In genomic region chr11:3810951-3811350, GRCh38 we compare ENCODE assay signal across 18 cellular contexts.
"Had no signal": no experiment of that assay in that cellular context is flagged by ENCODE, and none has a peak within 500 bp of the region (broad histone marks: within the 10 kb centered on the region; RNA-seq: fewer than 3 reads in every experiment).

No MANE protein-coding gene starts in this region.

- ATAC-seq: activated CD8-positive, alpha-beta memory T cell treated with anti-CD3 and anti-CD28 coated beads, Interleukin-2, amount 10 ng/mL, durations not matched to agents 7 days and 5 days; activated naive CD8-positive, alpha-beta T cell treated with anti-CD3 and anti-CD28 coated beads, Interleukin-2, amount 50 U/mL, for 24 hours; left lung; stimulated activated naive B cell treated with anti-CD40 and anti-IgM and Interleukin-4, amounts not matched to agents 10 μg/mL and 1 μg/mL and 100 μg/mL, for 72 hours had no signal

- H3K27ac ChIP-seq: left lung, ovary, thyroid gland had no signal

- H3K36me3 Mint-ChIP-seq: activated CD8-positive, alpha-beta memory T cell treated with anti-CD3 and anti-CD28 coated beads, Interleukin-2, amount 10 ng/mL, durations not matched to agents 7 days and 5 days had no signal

- H3K27me3 Mint-ChIP-seq: activated CD8-positive, alpha-beta memory T cell treated with anti-CD3 and anti-CD28 coated beads, Interleukin-2, amount 10 ng/mL, durations not matched to agents 7 days and 5 days; activated naive CD8-positive, alpha-beta T cell treated with anti-CD3 and anti-CD28 coated beads, Interleukin-2, amount 50 U/mL, for 24 hours; dendritic cell treated with granulocyte-macrophage colony-stimulating factor and Interleukin-4, amounts not matched to agents 40 ng/mL and 50 ng/mL, for 4 days; stimulated activated naive B cell treated with anti-CD40 and anti-IgM and Interleukin-4, amounts not matched to agents 10 μg/mL and 1 μg/mL and 100 μg/mL, for 72 hours had no signal

- H3K27me3 ChIP-seq: left lung, ovary, thyroid gland had no signal

- H3K27ac Mint-ChIP-seq: activated CD8-positive, alpha-beta memory T cell treated with anti-CD3 and anti-CD28 coated beads, Interleukin-2, amount 10 ng/mL, durations not matched to agents 7 days and 5 days; activated naive CD4-positive, alpha-beta T cell treated with anti-CD3 and anti-CD28 coated beads for 36 hours; activated naive CD8-positive, alpha-beta T cell treated with anti-CD3 and anti-CD28 coated beads, Interleukin-2, amount 50 U/mL, for 24 hours; activated T-helper 2 cell treated with anti-CD3 and anti-CD28 coated beads, Interferon-gamma antibody, Interleukin-2, Interleukin-4, amounts not matched to agents 10 μg/mL and 5 μg/mL and 100 μg/mL, durations not matched to agents 14 hours and 24 hours and 36 hours; dendritic cell treated with granulocyte-macrophage colony-stimulating factor and Interleukin-4, amounts not matched to agents 40 ng/mL and 50 ng/mL, for 4 days; nephron progenitor cell had no signal

- H3K4me3 ChIP-seq: left lung, ovary, thyroid gland had no signal

- H3K4me3 Mint-ChIP-seq: activated CD8-positive, alpha-beta memory T cell treated with anti-CD3 and anti-CD28 coated beads, Interleukin-2, amount 10 ng/mL, durations not matched to agents 7 days and 5 days; activated naive CD4-positive, alpha-beta T cell treated with anti-CD3 and anti-CD28 coated beads for 36 hours; activated naive CD8-positive, alpha-beta T cell treated with anti-CD3 and anti-CD28 coated beads, Interleukin-2, amount 50 U/mL, for 24 hours; dendritic cell treated with granulocyte-macrophage colony-stimulating factor and Interleukin-4, amounts not matched to agents 40 ng/mL and 50 ng/mL, for 4 days; stimulated activated naive B cell treated with anti-CD40 and anti-IgM and Interleukin-4, amounts not matched to agents 10 μg/mL and 1 μg/mL and 100 μg/mL, for 72 hours had no signal

- H3K9me3 Mint-ChIP-seq: activated naive CD4-positive, alpha-beta T cell treated with anti-CD3 and anti-CD28 coated beads for 36 hours; activated naive CD8-positive, alpha-beta T cell treated with anti-CD3 and anti-CD28 coated beads, Interleukin-2, amount 50 U/mL, for 24 hours; activated T-helper 2 cell treated with anti-CD3 and anti-CD28 coated beads, Interferon-gamma antibody, Interleukin-2, Interleukin-4, amounts not matched to agents 10 μg/mL and 5 μg/mL and 100 μg/mL, durations not matched to agents 14 hours and 24 hours and 36 hours; dendritic cell treated with granulocyte-macrophage colony-stimulating factor and Interleukin-4, amounts not matched to agents 40 ng/mL and 50 ng/mL, for 4 days; nephron progenitor cell; stimulated activated naive B cell treated with anti-CD40 and anti-IgM and Interleukin-4, amounts not matched to agents 10 μg/mL and 1 μg/mL and 100 μg/mL, for 72 hours had no signal

- H3K9me3 ChIP-seq: left lung, ovary, thyroid gland had no signal

- DNase-seq: activated CD4-positive, CD25-positive, alpha-beta regulatory T cell treated with anti-CD3 and anti-CD28 coated beads, Interleukin-2, amount 50 U/mL, for 72 hours; activated CD8-positive, alpha-beta memory T cell treated with anti-CD3 and anti-CD28 coated beads, Interleukin-2, amount 10 ng/mL, durations not matched to agents 7 days and 5 days; activated naive CD4-positive, alpha-beta T cell treated with anti-CD3 and anti-CD28 coated beads for 36 hours; activated naive CD8-positive, alpha-beta T cell treated with anti-CD3 and anti-CD28 coated beads, Interleukin-2, amount 50 U/mL, for 24 hours; activated T-cell treated with anti-CD3 and anti-CD28 coated beads, Interleukin-2, amount 50 U/mL, for 1 hour; cerebellar nuclear complex; effector memory CD4-positive, alpha-beta T cell; hypothalamus; kidney; left lung; nephron progenitor cell; ovary; stimulated activated CD4-positive, alpha-beta T cell treated with anti-CD3 and anti-CD28 coated beads, Interleukin-15, amount 100 ng/mL, for 24 hours; stimulated activated CD4-positive, alpha-beta T cell treated with anti-CD3 and anti-CD28 coated beads, Interleukin-4, amount 100 ng/mL, for 1 hour; stimulated activated naive B cell treated with anti-CD40 and anti-IgM and Interleukin-4, amounts not matched to agents 10 μg/mL and 1 μg/mL and 100 μg/mL, for 72 hours; thyroid gland had no signal

- H3K36me3 ChIP-seq: left lung, ovary, thyroid gland had no signal
